Comparison of ENCODE assay signal across 1 cellular context in genomic region chr9:35757527-35758275, GRCh38.
A peak's percentile ranks its signal among the peaks of the same experiment; 100 is the strongest.
TF ChIP-seq lines count a peak whose summit lies in the region.

No MANE protein-coding gene starts in this region.

TF ChIP-seq in K562, 482 proteins besides CTCF, POLR2A, EP300 and RAD21 (continued from another document):
- no peak for TF ChIP-seq ZNF280B (CRISPR knock-in tag; IDR thresholded peaks at IDR 0.05)
- TF ChIP-seq ETS1 (conservative IDR thresholded peaks at IDR 0.05; ENCODE audit: control insufficient read depth, low read depth, low read length), result 0 out of 2 replicates have a peak, but pooled peaks have one; percentile 28
- no peak; a peak in 1 of 4 replicates for TF ChIP-seq MAZ (CRISPR knock-in tag; conservative IDR thresholded peaks at IDR 0.05 in 1 of 2, IDR thresholded peaks at IDR 0.05 in 1 of 2)
- peak in 1 of 3 experiments; percentile 22 for TF ChIP-seq YY1 (IDR thresholded peaks at IDR 0.05; ENCODE audit: borderline replicate concordance in 1 of 3, control insufficient read depth in 1 of 3, extremely low read depth in 1 of 3, insufficient read depth in 3 of 3, insufficient read length in 1 of 3, insufficient replicate concordance in 2 of 3, low read depth in 1 of 3, low read length in 2 of 3)
